In genomic region chr18:46213295-46213694, GRCh38 we compare ENCODE assay signal across 9 cellular contexts.
DNase-seq lines count a peak whose midpoint lies in the region; ATAC-seq and TF ChIP-seq lines count a peak whose summit lies in the region.
"Had no signal": no experiment of that assay in that cellular context is flagged by ENCODE, and none has a peak within 500 bp of the region (broad histone marks: within the 10 kb centered on the region; RNA-seq: fewer than 3 reads in every experiment).

No MANE protein-coding gene starts in this region.

- no peak for TF ChIP-seq POLR2A in adrenal gland (IDR thresholded peaks at IDR 0.05)

- peaks cover 25 to 31% of the 10 kb centered on the region in 2 donors for H3K36me3 Mint-ChIP-seq in CD4-positive, alpha-beta memory T cell
- peaks cover 22% of the 10 kb centered on the region for H3K36me3 Mint-ChIP-seq in HFFc6 (ENCODE audit: low read depth)

- no peak overlapping the region for H3K4me3 ChIP-seq in CD4-positive, alpha-beta memory T cell (ENCODE audit: low read length in 2 of 2)
- H3K4me3 ChIP-seq in adrenal gland (no peak overlapping the region), lower lobe of right lung (no peak overlapping the region)
- H3K4me3 ChIP-seq in effector memory CD4-positive, alpha-beta T cell (ENCODE audit: insufficient read depth, low read depth, low read length, poor library complexity, severe bottlenecking) = no peak overlapping the region

- H3K27ac ChIP-seq in CD4-positive, alpha-beta memory T cell (ENCODE audit: low read depth, low read length) = no peak overlapping the region
- H3K27ac ChIP-seq in adrenal gland = no peak overlapping the region
- H3K27ac ChIP-seq in lower lobe of right lung = no peak overlapping the region
- H3K27ac ChIP-seq in effector memory CD4-positive, alpha-beta T cell (ENCODE audit: insufficient read depth, low read length, poor library complexity, severe bottlenecking) = no peak overlapping the region

- H3K27ac Mint-ChIP-seq in CD4-positive, alpha-beta memory T cell = peak overlapping the region in 5 of 7 donors; percentile 37 to 81 (median 65)
- no peak overlapping the region for H3K27ac Mint-ChIP-seq in HFFc6
- H3K27ac Mint-ChIP-seq: activated CD4-positive, alpha-beta T cell treated with anti-CD3 and anti-CD28 coated beads, Interleukin-2, amount 10 ng/mL, durations not matched to agents 7 days and 5 days had no signal

- peak overlapping the region in 6 of 8 donors; percentile 50 to 75 (median 58) for H3K4me3 Mint-ChIP-seq in CD4-positive, alpha-beta memory T cell
- no peak overlapping the region for H3K4me3 Mint-ChIP-seq in HFFc6
- H3K4me3 Mint-ChIP-seq: activated CD4-positive, alpha-beta T cell treated with anti-CD3 and anti-CD28 coated beads, Interleukin-2, amount 10 ng/mL, durations not matched to agents 7 days and 5 days had no signal

- H3K27me3 ChIP-seq in CD4-positive, alpha-beta memory T cell (ENCODE audit: insufficient read depth, low read length) = no peaks in the 10 kb centered on the region
- no peaks in the 10 kb centered on the region for H3K27me3 ChIP-seq in adrenal gland
- H3K27me3 ChIP-seq in lower lobe of right lung (ENCODE audit: low read depth) = no peaks in the 10 kb centered on the region
- H3K27me3 ChIP-seq in effector memory CD4-positive, alpha-beta T cell (replicated peaks; ENCODE audit: control insufficient read depth, insufficient read depth, low read length, poor library complexity, severe bottlenecking) = no peaks in the 10 kb centered on the region

- H3K9me3 ChIP-seq in CD4-positive, alpha-beta memory T cell (ENCODE audit: control insufficient read depth in 1 of 2, low read length in 2 of 2) = no peaks in the 10 kb centered on the region
- H3K9me3 ChIP-seq in adrenal gland (replicated peaks in 1 of 3) (no peaks in the 10 kb centered on the region), lower lobe of right lung (no peaks in the 10 kb centered on the region)
- no peaks in the 10 kb centered on the region for H3K9me3 ChIP-seq in effector memory CD4-positive, alpha-beta T cell (ENCODE audit: control insufficient read depth, low read length)

- H3K4me1 ChIP-seq in CD4-positive, alpha-beta memory T cell (ENCODE audit: insufficient read depth, low read length) = peaks cover 73% of the 10 kb centered on the region
- H3K4me1 ChIP-seq in adrenal gland (replicated peaks in 1 of 2) (no peaks in the 10 kb centered on the region), lower lobe of right lung (peaks cover 14% of the 10 kb centered on the region)
- peaks cover 11% of the 10 kb centered on the region for H3K4me1 ChIP-seq in effector memory CD4-positive, alpha-beta T cell (ENCODE audit: control insufficient read depth, insufficient read depth, low read length, poor library complexity, severe bottlenecking)

- TF ChIP-seq CTCF in HFFc6 (IDR thresholded peaks at IDR 0.05) = peak; percentile 66
- peak; percentile 9 to 55 (median 40) for TF ChIP-seq CTCF in adrenal gland (IDR thresholded peaks at IDR 0.05)
- TF ChIP-seq CTCF in lower lobe of right lung (IDR thresholded peaks at IDR 0.05) = peak; percentile 22

- WGBS in adrenal gland, 4 donors = 14 to 29% (median 22%) methylated on average over 3 of the region's 3 CpGs

- H3K27me3 Mint-ChIP-seq in CD4-positive, alpha-beta memory T cell = no peaks in the 10 kb centered on the region
- no peaks in the 10 kb centered on the region for H3K27me3 Mint-ChIP-seq in HFFc6 (ENCODE audit: insufficient read depth)
- H3K27me3 Mint-ChIP-seq: activated CD4-positive, alpha-beta T cell treated with anti-CD3 and anti-CD28 coated beads, Interleukin-2, amount 10 ng/mL, durations not matched to agents 7 days and 5 days had no signal

- peak in 4 of 5 donors; percentile 35 to 54 (median 40) for DNase-seq in CD4-positive, alpha-beta memory T cell
- DNase-seq in HFFc6 (no peak), adrenal gland (no peak), lower lobe of right lung (no peak), epidermal melanocyte (ENCODE audit: insufficient read length, low spot score) (no peak)
- no peak for DNase-seq in stimulated activated CD4-positive, alpha-beta T cell treated with anti-CD3 and anti-CD28 coated beads, Interleukin-4, amount 100 ng/mL, for 1 hour
- no peak for DNase-seq in effector memory CD4-positive, alpha-beta T cell
- DNase-seq: activated CD4-positive, alpha-beta T cell treated with anti-CD3 and anti-CD28 coated beads, Interleukin-2, amount 10 ng/mL, durations not matched to agents 7 days and 5 days had no signal

- H3K9me3 Mint-ChIP-seq in CD4-positive, alpha-beta memory T cell = no peaks in the 10 kb centered on the region
- no peaks in the 10 kb centered on the region for H3K9me3 Mint-ChIP-seq in HFFc6
- H3K9me3 Mint-ChIP-seq: activated CD4-positive, alpha-beta T cell treated with anti-CD3 and anti-CD28 coated beads, Interleukin-2, amount 10 ng/mL, durations not matched to agents 7 days and 5 days had no signal

- POLR2A ChIA-PET in CD4-positive, alpha-beta memory T cell (lab: Charles Lee; ENCODE audit: partially characterized antibody) = interaction anchor here (2.1 kb wide), 1 partner anchor 40 kb away, joined by 13 read pairs; a partner anchor contains a TSS

- ATAC-seq in lower lobe of right lung (no peak), GM21723 (IDR thresholded peaks at IDR 0.05; ENCODE audit: unreplicated experiment) (no peak)

- peaks cover 16% of the 10 kb centered on the region for H3K36me3 ChIP-seq in CD4-positive, alpha-beta memory T cell (ENCODE audit: insufficient read depth, low read length)
- peaks cover 0 to 3% of the 10 kb centered on the region in 2 donors for H3K36me3 ChIP-seq in adrenal gland (replicated peaks in 1 of 2)
- H3K36me3 ChIP-seq in lower lobe of right lung = peaks cover 21% of the 10 kb centered on the region
- H3K36me3 ChIP-seq in effector memory CD4-positive, alpha-beta T cell (ENCODE audit: control insufficient read depth, insufficient read depth, low read length) = peaks cover 12% of the 10 kb centered on the region

- CTCF ChIA-PET in CD4-positive, alpha-beta memory T cell (lab: Charles Lee; ENCODE audit: partially characterized antibody) = interaction anchor here (0.8 to 6.9 kb wide), 10 partner anchors 8 to 65 kb away, joined by 3 to 80 read pairs (median 10); a partner anchor contains a TSS

- intact Hi-C loops in CD4-positive, alpha-beta memory T cell (cut with micrococcal nuclease) = loop anchor here (1.0 kb wide), 2 partner anchors 40 to 65 kb away; no protein-coding TSS in a partner anchor
- intact Hi-C loops in adrenal gland (cut with DNase I) (no loop called here), lower lobe of right lung (cut with DNase I) (no loop called here)

- peaks cover 55 to 96% (median 80%) of the 10 kb centered on the region in 4 donors for H3K4me1 Mint-ChIP-seq in CD4-positive, alpha-beta memory T cell
- H3K4me1 Mint-ChIP-seq in HFFc6 (ENCODE audit: low read depth) = peaks cover 45% of the 10 kb centered on the region

Comparison
In these comparisons a context has a peak if more than half of its experiments do, and no peak if none do; other contexts are left out.
1. DNase-seq: peak in CD4-positive, alpha-beta memory T cell (4 of 5); none in HFFc6 (single experiment), adrenal gland (0 of 7), lower lobe of right lung (single experiment), stimulated activated CD4-positive, alpha-beta T cell treated with anti-CD3 and anti-CD28 coated beads, Interleukin-4, amount 100 ng/mL, for 1 hour (single experiment), epidermal melanocyte (single experiment) and effector memory CD4-positive, alpha-beta T cell (0 of 3).
2. Peak in every context shown above with its lines, with median percentiles within 50 percentile points of each other: CTCF ChIP-seq.